ENCODE assay signal across 18 cellular contexts in genomic region chr6:111486475-111486874, GRCh38. TPM values are rescaled to one million over a fixed set of nuclear protein-coding genes. Genes with fewer than 3 reads are reported as not detected.
A peak's percentile ranks its signal among the peaks of the same experiment; 100 is the strongest.
DNase-seq lines count a peak whose midpoint lies in the region; ATAC-seq and TF ChIP-seq lines count a peak whose summit lies in the region.
"Had no signal": no experiment of that assay in that cellular context is flagged by ENCODE, and none has a peak within 500 bp of the region (broad histone marks: within the 10 kb centered on the region; RNA-seq: fewer than 3 reads in every experiment).

No MANE protein-coding gene starts in this region.

- peak overlapping the region; percentile 26 for H3K4me3 Mint-ChIP-seq in activated CD4-positive, alpha-beta T cell treated with anti-CD3 and anti-CD28 coated beads for 36 hours
- H3K4me3 Mint-ChIP-seq in progenitor cell of endocrine pancreas (ENCODE audit: low read depth): no peak overlapping the region

- in situ Hi-C loops in Panc1 (cut with HindIII; ENCODE audit: low pct_unique_long_range_greater_than_20kb, low sequenced_read_pairs): no loop called here

- CTCF ChIA-PET in activated CD4-positive, alpha-beta T cell treated with anti-CD3 and anti-CD28 coated beads for 36 hours (lab: Charles Lee): interaction anchor here (0.7 kb wide), 1 partner anchor 573 kb away, joined by 3 read pairs; no protein-coding TSS in a partner anchor
- CTCF ChIA-PET in Panc1 (lab: Charles Lee): no interaction called here

- H3K4me3 ChIP-seq in Panc1 (ENCODE audit: low read depth in 2 of 2, low read length in 2 of 2): no peak overlapping the region
- H3K4me3 ChIP-seq in effector memory CD4-positive, alpha-beta T cell (ENCODE audit: insufficient read depth, low read depth, low read length, poor library complexity, severe bottlenecking): no peak overlapping the region
- H3K4me3 ChIP-seq: coronary artery, heart left ventricle had no signal

- peak; percentile 14 for DNase-seq in activated CD4-positive, alpha-beta T cell treated with anti-CD3 and anti-CD28 coated beads for 36 hours
- no peak for DNase-seq in activated CD4-positive, alpha-beta T cell treated with anti-CD3 and anti-CD28 coated beads, Interleukin-2, amount 50 U/mL, for 1 hour
- DNase-seq in Panc1 (ENCODE audit: low read depth, low spot score) (no peak), progenitor cell of endocrine pancreas (ENCODE audit: low spot score, unreplicated experiment) (no peak), AG08395 (ENCODE audit: low spot score) (no peak), hippocampal formation (lab: John Stamatoyannopoulos, UW) (no peak), HUDEP-2 (lab: John Stamatoyannopoulos, UW; ENCODE audit: unreplicated experiment in 76 of 76) (no peak)
- no peak for DNase-seq in effector memory CD4-positive, alpha-beta T cell
- DNase-seq: activated CD8-positive, alpha-beta memory T cell treated with anti-CD3 and anti-CD28 coated beads, Interleukin-2, amount 50 U/mL, for 48 hours; aorta; HCEC 1CT; heart left ventricle; kidney glomerular epithelial cell; NCI-H1694 treated with DMSO at 0.1 percent for 48 hours; SIG-M5; stimulated activated CD4-positive, alpha-beta T cell treated with anti-CD3 and anti-CD28 coated beads, Interleukin-12 subunit alpha, Interleukin-12 subunit beta, amount 100 ng/mL, for 4 hours had no signal

- H3K9me3 ChIP-seq in Panc1 (ENCODE audit: control insufficient read depth, insufficient read depth, low read depth, low read length): no peaks in the 10 kb centered on the region
- no peaks in the 10 kb centered on the region for H3K9me3 ChIP-seq in effector memory CD4-positive, alpha-beta T cell (ENCODE audit: control insufficient read depth, low read length)
- H3K9me3 ChIP-seq: heart left ventricle had no signal

- H3K27me3 Mint-ChIP-seq in activated CD4-positive, alpha-beta T cell treated with anti-CD3 and anti-CD28 coated beads for 36 hours: no peaks in the 10 kb centered on the region
- no peaks in the 10 kb centered on the region for H3K27me3 Mint-ChIP-seq in progenitor cell of endocrine pancreas

- intact Hi-C loops in activated CD4-positive, alpha-beta T cell treated with anti-CD3 and anti-CD28 coated beads for 36 hours (cut with DNase I, micrococcal nuclease): loop anchor here (10.0 kb wide), 4 partner anchors 278 to 612 kb away; partner anchors contain the start of gene AMD1 (in 1 of the 2)
- intact Hi-C loops in Panc1 (cut with micrococcal nuclease; ENCODE audit: unreplicated experiment): no loop called here

- no peak for TF ChIP-seq CTCF in Panc1 (IDR thresholded peaks at IDR 0.05)
- no peak for TF ChIP-seq CTCF in progenitor cell of endocrine pancreas (IDR thresholded peaks at IDR 0.05; ENCODE audit: unreplicated experiment)

- H3K4me1 Mint-ChIP-seq in activated CD4-positive, alpha-beta T cell treated with anti-CD3 and anti-CD28 coated beads for 36 hours: peaks cover 46% of the 10 kb centered on the region
- peaks cover 16% of the 10 kb centered on the region for H3K4me1 Mint-ChIP-seq in progenitor cell of endocrine pancreas (ENCODE audit: low read depth)

- no peak for ATAC-seq in activated CD4-positive, alpha-beta T cell treated with anti-CD3 and anti-CD28 coated beads for 36 hours
- no peak for ATAC-seq in Panc1
- ATAC-seq: heart left ventricle had no signal

- H3K27me3 ChIP-seq in Panc1 (ENCODE audit: control insufficient read depth, insufficient read depth, low read length): no peaks in the 10 kb centered on the region
- no peaks in the 10 kb centered on the region for H3K27me3 ChIP-seq in effector memory CD4-positive, alpha-beta T cell (replicated peaks; ENCODE audit: control insufficient read depth, insufficient read depth, low read length, poor library complexity, severe bottlenecking)
- H3K27me3 ChIP-seq: heart left ventricle had no signal

- BruUV-seq in Panc1 (replicated peaks; lab: Mats Ljungman, UMichigan): no TSS peak

- H3K9me3 Mint-ChIP-seq in activated CD4-positive, alpha-beta T cell treated with anti-CD3 and anti-CD28 coated beads for 36 hours (ENCODE audit: low read depth): no peaks in the 10 kb centered on the region
- no peaks in the 10 kb centered on the region for H3K9me3 Mint-ChIP-seq in progenitor cell of endocrine pancreas (ENCODE audit: low read depth)

- POLR2A ChIA-PET in activated CD4-positive, alpha-beta T cell treated with anti-CD3 and anti-CD28 coated beads for 36 hours (lab: Charles Lee): interaction anchor here (1.5 kb wide), 1 partner anchor 228 kb away, joined by 4 read pairs; a partner anchor contains a TSS
- POLR2A ChIA-PET in Panc1 (lab: Charles Lee): no interaction called here

- H3K36me3 ChIP-seq in Panc1 (ENCODE audit: control insufficient read depth, insufficient read depth, low read length): no peaks in the 10 kb centered on the region; the same call in 1 of the 2 replicates
- H3K36me3 ChIP-seq in effector memory CD4-positive, alpha-beta T cell (ENCODE audit: control insufficient read depth, insufficient read depth, low read length): no peaks in the 10 kb centered on the region

- peak overlapping the region; percentile 85 for H3K27ac Mint-ChIP-seq in activated CD4-positive, alpha-beta T cell treated with anti-CD3 and anti-CD28 coated beads for 36 hours
- peak overlapping the region; percentile 29 for H3K27ac Mint-ChIP-seq in progenitor cell of endocrine pancreas

- H3K36me3 Mint-ChIP-seq in activated CD4-positive, alpha-beta T cell treated with anti-CD3 and anti-CD28 coated beads for 36 hours (ENCODE audit: low read depth): peaks cover 29% of the 10 kb centered on the region
- H3K36me3 Mint-ChIP-seq in progenitor cell of endocrine pancreas (ENCODE audit: insufficient read depth): peaks cover 12% of the 10 kb centered on the region

- peak overlapping the region; percentile 48; the same call in 1 of the 2 replicates for H3K27ac ChIP-seq in Panc1 (ENCODE audit: low read length)
- H3K27ac ChIP-seq in effector memory CD4-positive, alpha-beta T cell (ENCODE audit: insufficient read depth, low read length, poor library complexity, severe bottlenecking): peak overlapping the region; percentile 10
- H3K27ac ChIP-seq: KMS-11 had no signal

- peaks cover 27% of the 10 kb centered on the region for H3K4me1 ChIP-seq in Panc1 (ENCODE audit: control insufficient read depth, insufficient read depth, low read length)
- H3K4me1 ChIP-seq in effector memory CD4-positive, alpha-beta T cell (ENCODE audit: control insufficient read depth, insufficient read depth, low read length, poor library complexity, severe bottlenecking): peaks cover 9% of the 10 kb centered on the region

RNA-seq across cellular contexts. Expression of gene REV3L, which starts 3.5 kb away (rescaled TPM):
- 10 to 100 TPM; 16.5 to 20.9 TPM for total RNA-seq in activated CD4-positive, alpha-beta T cell treated with anti-CD3 and anti-CD28 coated beads for 36 hours
- total RNA-seq in Panc1 (2021; ENCODE audit: unreplicated experiment) (44.8 TPM), progenitor cell of endocrine pancreas (40.0 and 40.5 TPM in 2 replicates)
- 13.6 TPM for polyA plus RNA-seq in Panc1 (2012; ENCODE audit: insufficient read length)
